ENCODE assay signal across 26 cellular contexts in the genomic region with DNA sequence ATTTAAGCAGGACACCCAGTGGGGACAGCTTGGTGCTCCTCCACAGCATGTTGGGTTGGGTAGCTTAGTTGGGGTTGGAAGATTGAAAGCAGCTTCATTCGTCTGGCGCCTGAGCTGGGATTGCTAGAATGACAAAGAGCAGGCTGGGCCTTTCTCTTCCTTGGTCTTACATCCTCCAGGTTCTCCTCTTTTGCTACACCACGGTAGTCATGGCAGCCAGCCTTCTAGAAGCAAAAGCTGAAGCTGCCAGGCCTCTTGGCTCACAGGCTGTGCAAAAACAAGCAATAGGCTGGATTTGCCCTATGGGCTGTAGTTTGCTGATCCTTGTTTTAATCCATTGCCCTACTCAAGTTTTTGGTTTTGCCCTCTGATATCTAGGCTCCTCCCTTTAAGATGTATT. TPM values are rescaled to one million over a fixed set of nuclear protein-coding genes. Genes with fewer than 3 reads are reported as not detected.
DNase-seq lines count a peak whose midpoint lies in the region; ATAC-seq and TF ChIP-seq lines count a peak whose summit lies in the region.
"Had no signal": no experiment of that assay in that cellular context is flagged by ENCODE, and none has a peak within 500 bp of the region (broad histone marks: within the 10 kb centered on the region; RNA-seq: fewer than 3 reads in every experiment).

No MANE protein-coding gene starts in this region.

- no peak overlapping the region for H3K27ac Mint-ChIP-seq in endodermal cell
- H3K27ac Mint-ChIP-seq: activated naive CD4-positive, alpha-beta T cell treated with anti-CD3 and anti-CD28 coated beads, Interleukin-2, amount 50 U/mL, for 72 hours; activated T-cell treated with anti-CD3 and anti-CD28 coated beads, Interleukin-2, amount 50 U/mL, for 72 hours; memory B cell; nephron progenitor cell had no signal

- intact Hi-C loops in left lung (cut with DNase I): no loop called here

- DNase-seq in DMS 273 (lab: John Stamatoyannopoulos, UW; ENCODE audit: unreplicated experiment): peak; percentile 5
- DNase-seq in DMS 273 treated with DMSO at 0.1 percent for 48 hours (lab: John Stamatoyannopoulos, UW): no peak
- DNase-seq in MV-4-11 (lab: John Stamatoyannopoulos, UW): peak; percentile 12
- peak; percentile 66 for DNase-seq in endodermal cell
- no peak for DNase-seq in trophoblast cell
- DNase-seq in activated CD4-positive, alpha-beta T cell treated with anti-CD3 and anti-CD28 coated beads for 4 hours: no peak
- DNase-seq in left lung: no peak
- DNase-seq in LoVo (ENCODE audit: low spot score): no peak
- DNase-seq: activated CD8-positive, alpha-beta memory T cell treated with anti-CD3 and anti-CD28 coated beads for 24 hours; activated T-cell treated with anti-CD3 and anti-CD28 coated beads, Interleukin-2, amount 50 U/mL, for 72 hours; BE2C; foreskin keratinocyte; kidney glomerular epithelial cell; NCI-H1048; NCI-H2029 treated with DMSO at 0.1 percent for 48 hours; NCI-H524; nephron progenitor cell; small intestine; stimulated activated CD4-positive, alpha-beta T cell treated with anti-CD3 and anti-CD28 coated beads, Interleukin-4, amount 100 ng/mL, for 1 hour; stomach had no signal

- H4K12ac ChIP-seq in trophoblast cell (ENCODE audit: low read depth, low read length): no peak overlapping the region

- no peak overlapping the region for H2AK5ac ChIP-seq in trophoblast cell (ENCODE audit: low read length)

- H3K4me3 ChIP-seq in endodermal cell (ENCODE audit: low read length) (no peak overlapping the region), trophoblast cell (ENCODE audit: low read depth, low read length) (no peak overlapping the region), left lung (no peak overlapping the region)
- H3K4me3 ChIP-seq: K562, prostate gland, SJSA1, stomach had no signal

- H2AFZ ChIP-seq in trophoblast cell (ENCODE audit: insufficient read depth, low read length, poor library complexity): no peak overlapping the region

- H2BK120ac ChIP-seq in trophoblast cell (ENCODE audit: insufficient read depth, low read length, poor library complexity): no peak overlapping the region

- H3K4me1 Mint-ChIP-seq in endodermal cell: peaks cover 20% of the 10 kb centered on the region

- H3K9me3 Mint-ChIP-seq in endodermal cell: no peaks in the 10 kb centered on the region
- H3K9me3 Mint-ChIP-seq: activated naive CD4-positive, alpha-beta T cell treated with anti-CD3 and anti-CD28 coated beads, Interleukin-2, amount 50 U/mL, for 72 hours; activated T-cell treated with anti-CD3 and anti-CD28 coated beads, Interleukin-2, amount 50 U/mL, for 72 hours; memory B cell; nephron progenitor cell had no signal

- peaks cover 6% of the 10 kb centered on the region for H3K36me3 ChIP-seq in endodermal cell (ENCODE audit: control insufficient read depth, insufficient read depth, low read length)
- peaks cover 0 to 4% of the 10 kb centered on the region in 2 experiments for H3K36me3 ChIP-seq in trophoblast cell (ENCODE audit: control insufficient read depth in 1 of 2, insufficient read depth in 2 of 2, low read length in 2 of 2)
- H3K36me3 ChIP-seq in left lung: peaks cover 0 to 3% of the 10 kb centered on the region in 2 donors
- H3K36me3 ChIP-seq: prostate gland had no signal

- no peak for ATAC-seq in left lung
- ATAC-seq: activated naive CD4-positive, alpha-beta T cell treated with anti-CD3 and anti-CD28 coated beads, Interleukin-2, amount 50 U/mL, for 72 hours; activated T-cell treated with anti-CD3 and anti-CD28 coated beads, Interleukin-2, amount 50 U/mL, for 72 hours; foreskin keratinocyte; K562 had no signal

- H3K18ac ChIP-seq in trophoblast cell (ENCODE audit: low read length): no peak overlapping the region

- H4K91ac ChIP-seq in trophoblast cell (ENCODE audit: low read depth, low read length): no peak overlapping the region

- H3K4ac ChIP-seq in trophoblast cell (ENCODE audit: low read depth, low read length): no peak overlapping the region

- H3K9me3 ChIP-seq in endodermal cell (ENCODE audit: control insufficient read depth, low read length): no peaks in the 10 kb centered on the region
- no peaks in the 10 kb centered on the region for H3K9me3 ChIP-seq in trophoblast cell (ENCODE audit: insufficient read depth, low read depth, low read length)
- no peaks in the 10 kb centered on the region for H3K9me3 ChIP-seq in left lung
- H3K9me3 ChIP-seq: BE2C, prostate gland, SJSA1, stomach had no signal

- peaks cover 19% of the 10 kb centered on the region for H3K79me2 ChIP-seq in trophoblast cell (ENCODE audit: control insufficient read depth, insufficient read depth, low read length, poor library complexity)

- 26 to 33% methylated on average over 3 of the region's 3 CpGs for WGBS in endodermal cell (ENCODE audit: insufficient coverage in 1 of 2, insufficient read length in 1 of 2), 2 experiments
- WGBS in trophoblast cell (ENCODE audit: extremely low coverage, insufficient coverage, insufficient read length): no CpG with 5 or more reads among the region's 3 CpGs

- H3K23ac ChIP-seq in trophoblast cell (ENCODE audit: low read length): no peak overlapping the region

- no peak overlapping the region for H3K4me3 Mint-ChIP-seq in endodermal cell
- H3K4me3 Mint-ChIP-seq: activated T-cell treated with anti-CD3 and anti-CD28 coated beads, Interleukin-2, amount 50 U/mL, for 72 hours; memory B cell; nephron progenitor cell had no signal

- H3K27me3 ChIP-seq in endodermal cell (ENCODE audit: control insufficient read depth, insufficient read depth, low read length, poor library complexity, severe bottlenecking) (no peaks in the 10 kb centered on the region), trophoblast cell (ENCODE audit: insufficient read depth, low read length) (no peaks in the 10 kb centered on the region), left lung (peaks cover 0 to 25% of the 10 kb centered on the region in 2 donors)
- H3K27me3 ChIP-seq: BE2C, foreskin keratinocyte, SJSA1 had no signal

- no peak overlapping the region for H2BK5ac ChIP-seq in trophoblast cell (ENCODE audit: low read depth, low read length, poor library complexity)

- peaks cover 34% of the 10 kb centered on the region for H3K79me1 ChIP-seq in trophoblast cell (ENCODE audit: low read length)

- no peak overlapping the region for H4K8ac ChIP-seq in trophoblast cell (ENCODE audit: low read depth, low read length)

- TF ChIP-seq CTCF in endodermal cell (conservative IDR thresholded peaks at IDR 0.05) (no peak), left lung (IDR thresholded peaks at IDR 0.05) (no peak)

- no peak overlapping the region for H2BK12ac ChIP-seq in trophoblast cell (ENCODE audit: low read length)

- no peaks in the 10 kb centered on the region for H3K4me1 ChIP-seq in endodermal cell (ENCODE audit: control insufficient read depth, insufficient read depth, low read length)
- H3K4me1 ChIP-seq in trophoblast cell (ENCODE audit: control insufficient read depth in 1 of 2, insufficient read depth in 2 of 2, low read length in 2 of 2): peaks cover 6 to 12% of the 10 kb centered on the region in 2 experiments
- H3K4me1 ChIP-seq in left lung: peaks cover 4 to 13% of the 10 kb centered on the region in 2 donors

- H3K36me3 Mint-ChIP-seq in endodermal cell (ENCODE audit: low read depth): peaks cover 3% of the 10 kb centered on the region
- H3K36me3 Mint-ChIP-seq: memory B cell had no signal

- no peak overlapping the region for H3K14ac ChIP-seq in trophoblast cell (ENCODE audit: low read length)

- H3K4me2 ChIP-seq in trophoblast cell (ENCODE audit: low read length): peak overlapping the region; percentile 24

- no peak overlapping the region for H3K27ac ChIP-seq in endodermal cell (ENCODE audit: low read depth, low read length)
- H3K27ac ChIP-seq in trophoblast cell (ENCODE audit: low read depth, low read length): no peak overlapping the region
- no peak overlapping the region for H3K27ac ChIP-seq in left lung
- H3K27ac ChIP-seq: 22Rv1, prostate gland had no signal

- H3K9ac ChIP-seq in endodermal cell (ENCODE audit: extremely low read depth, low read length, poor library complexity, severe bottlenecking) (no peak overlapping the region), trophoblast cell (ENCODE audit: low read length) (no peak overlapping the region)

- peaks cover 22% of the 10 kb centered on the region for H3K27me3 Mint-ChIP-seq in endodermal cell (ENCODE audit: insufficient read depth)
- H3K27me3 Mint-ChIP-seq: memory B cell had no signal

RNA-seq across cellular contexts. Expression of a gene that starts 3.2 kb away (rescaled TPM):
- total RNA-seq in endodermal cell: 100 to 1,000 TPM; 355 to 392 TPM
- 280 TPM for polyA plus RNA-seq in endodermal cell (2013, experiment 1 of 2)
- 311 TPM for polyA plus RNA-seq in endodermal cell (2013, experiment 2 of 2)
- 2,156 and 2,172 TPM in 2 replicates for polyA plus RNA-seq in trophoblast cell (2013)
- total RNA-seq in left lung: 1,000 to 10,000 TPM; 1,567 to 1,593 TPM

Comparison
In these comparisons a context has a peak if more than half of its experiments do, and no peak if none do; other contexts are left out.
1. DNase-seq: peak in DMS 273 (single experiment), MV-4-11 (single experiment) and endodermal cell (single experiment); none in DMS 273 treated with DMSO at 0.1 percent for 48 hours (single experiment), trophoblast cell (0 of 2), activated CD4-positive, alpha-beta T cell treated with anti-CD3 and anti-CD28 coated beads for 4 hours (0 of 2), left lung (0 of 2) and LoVo (single experiment).